In genomic region chr16:1991588-1992474, GRCh38 we compare ENCODE assay signal across 8 cellular contexts. TPM values are rescaled to one million over a fixed set of nuclear protein-coding genes. Genes with fewer than 3 reads are reported as not detected.
DNase-seq lines count a peak whose midpoint lies in the region; ATAC-seq and TF ChIP-seq lines count a peak whose summit lies in the region.

No MANE protein-coding gene starts in this region.

- H3K4me3 ChIP-seq in stomach smooth muscle (ENCODE audit: low read length in 2 of 2): peak overlapping the region; percentile 40 to 60

- no peak overlapping the region for H3K27ac ChIP-seq in stomach smooth muscle (ENCODE audit: low read length)

- no peaks in the 10 kb centered on the region for H3K9me3 ChIP-seq in stomach smooth muscle (ENCODE audit: control insufficient read depth in 2 of 2, low read length in 2 of 2)

- peak; percentile 47 for ATAC-seq in GM18505 (IDR thresholded peaks at IDR 0.05; ENCODE audit: unreplicated experiment)
- ATAC-seq in HG02973 (IDR thresholded peaks at IDR 0.05; ENCODE audit: unreplicated experiment): peak; percentile 39

- peaks cover 0 to 4% of the 10 kb centered on the region in 2 donors for H3K36me3 ChIP-seq in stomach smooth muscle (ENCODE audit: control insufficient read depth in 2 of 2, insufficient read depth in 2 of 2, low read length in 2 of 2)

- peaks cover 22% of the 10 kb centered on the region for H3K4me1 ChIP-seq in stomach smooth muscle (ENCODE audit: control insufficient read depth, insufficient read depth, low read length)

- DNase-seq in SK-MEL-5 (ENCODE audit: low read depth, low spot score) (peak; percentile 73), germinal center (ENCODE audit: low spot score) (peak; percentile 98), occipital lobe (lab: John Stamatoyannopoulos, UW) (peak; percentile 87), NCI-H2227 treated with DMSO at 0.1 percent for 48 hours (lab: John Stamatoyannopoulos, UW) (no peak)
- DNase-seq in activated naive CD4-positive, alpha-beta T cell treated with anti-CD3 and anti-CD28 coated beads, Interleukin-2, amount 50 U/mL, for 16 hours: peak; percentile 96

- peaks cover 27 to 29% of the 10 kb centered on the region in 2 donors for H3K27me3 ChIP-seq in stomach smooth muscle (ENCODE audit: control insufficient read depth in 1 of 2, insufficient read depth in 2 of 2, low read length in 2 of 2)

- peak; percentile 67 for TF ChIP-seq POLR2A in GM18505 (IDR thresholded peaks at IDR 0.05; ENCODE audit: borderline replicate concordance, extremely low read depth, insufficient read depth, insufficient read length)

- no peak overlapping the region for H3K9ac ChIP-seq in stomach smooth muscle (ENCODE audit: low read length in 2 of 2)

- in situ Hi-C loops in SK-MEL-5 (cut with HindIII; ENCODE audit: low pct_unique_long_range_greater_than_20kb, low sequenced_read_pairs): no loop called here

RNA-seq across cellular contexts. Expression of gene SYNGR3, which starts 2.1 kb away (rescaled TPM):
- total RNA-seq in SK-MEL-5 (2014; rRNA removed; shearing (Covaris generic)): 0.37 and 1.5 TPM in 2 replicates
- polyA plus RNA-seq in SK-MEL-5 (2015; cell fraction: cytosol; rRNA removed): 0.40 and 0.82 TPM in 2 replicates
- polyA plus RNA-seq in SK-MEL-5 (2015; cell fraction: nucleus; rRNA removed): 0.20 and 3.7 TPM in 2 replicates
- 81.3 TPM for total RNA-seq in occipital lobe

RNA-seq across cellular contexts. Expression of gene GFER, which starts 7.8 kb away (rescaled TPM):
- 29.2 and 33.9 TPM in 2 replicates for total RNA-seq in SK-MEL-5 (2014; rRNA removed; shearing (Covaris generic))
- polyA plus RNA-seq in SK-MEL-5 (2015; cell fraction: cytosol; rRNA removed): 24.2 and 29.6 TPM in 2 replicates
- 34.0 and 36.5 TPM in 2 replicates for polyA plus RNA-seq in SK-MEL-5 (2015; cell fraction: nucleus; rRNA removed)
- total RNA-seq in occipital lobe: 10.9 TPM

RNA-seq across cellular contexts. Expression of gene NOXO1, which starts 10.6 kb away (rescaled TPM):
- total RNA-seq in SK-MEL-5 (2014; rRNA removed; shearing (Covaris generic)): not detected in 2 replicates
- 0.19 TPM in 1 of 2 replicates, not detected in the other for polyA plus RNA-seq in SK-MEL-5 (2015; cell fraction: cytosol; rRNA removed)
- polyA plus RNA-seq in SK-MEL-5 (2015; cell fraction: nucleus; rRNA removed): 1.3 and 3.2 TPM in 2 replicates
- total RNA-seq in occipital lobe: 0.78 TPM

RNA-seq across cellular contexts. Expression of gene ZNF598, which starts 17.8 kb away (rescaled TPM):
- total RNA-seq in SK-MEL-5 (2014; rRNA removed; shearing (Covaris generic)): 10.4 and 10.7 TPM in 2 replicates
- polyA plus RNA-seq in SK-MEL-5 (2015; cell fraction: cytosol; rRNA removed): 67.3 and 93.2 TPM in 2 replicates
- 123 and 229 TPM in 2 replicates for polyA plus RNA-seq in SK-MEL-5 (2015; cell fraction: nucleus; rRNA removed)
- 5.5 TPM for total RNA-seq in occipital lobe

RNA-seq across cellular contexts. Expression of gene TBL3, which starts 20.0 kb away (rescaled TPM):
- total RNA-seq in SK-MEL-5 (2014; rRNA removed; shearing (Covaris generic)): 26.5 and 27.9 TPM in 2 replicates
- 65.2 and 66.6 TPM in 2 replicates for polyA plus RNA-seq in SK-MEL-5 (2015; cell fraction: cytosol; rRNA removed)
- polyA plus RNA-seq in SK-MEL-5 (2015; cell fraction: nucleus; rRNA removed): 125 and 128 TPM in 2 replicates
- 12.0 TPM for total RNA-seq in occipital lobe

Comparison
In these comparisons a context has a peak if more than half of its experiments do, and no peak if none do; other contexts are left out.
1. RNA of gene SYNGR3, which starts 2.1 kb away (total RNA-seq): 81.3 TPM in occipital lobe (single experiment); 0.37 to 1.5 TPM in SK-MEL-5; every median in the first group is over 10 times any median in the second.